Comparison of ENCODE assay signal across 8 cellular contexts in the genomic region with DNA sequence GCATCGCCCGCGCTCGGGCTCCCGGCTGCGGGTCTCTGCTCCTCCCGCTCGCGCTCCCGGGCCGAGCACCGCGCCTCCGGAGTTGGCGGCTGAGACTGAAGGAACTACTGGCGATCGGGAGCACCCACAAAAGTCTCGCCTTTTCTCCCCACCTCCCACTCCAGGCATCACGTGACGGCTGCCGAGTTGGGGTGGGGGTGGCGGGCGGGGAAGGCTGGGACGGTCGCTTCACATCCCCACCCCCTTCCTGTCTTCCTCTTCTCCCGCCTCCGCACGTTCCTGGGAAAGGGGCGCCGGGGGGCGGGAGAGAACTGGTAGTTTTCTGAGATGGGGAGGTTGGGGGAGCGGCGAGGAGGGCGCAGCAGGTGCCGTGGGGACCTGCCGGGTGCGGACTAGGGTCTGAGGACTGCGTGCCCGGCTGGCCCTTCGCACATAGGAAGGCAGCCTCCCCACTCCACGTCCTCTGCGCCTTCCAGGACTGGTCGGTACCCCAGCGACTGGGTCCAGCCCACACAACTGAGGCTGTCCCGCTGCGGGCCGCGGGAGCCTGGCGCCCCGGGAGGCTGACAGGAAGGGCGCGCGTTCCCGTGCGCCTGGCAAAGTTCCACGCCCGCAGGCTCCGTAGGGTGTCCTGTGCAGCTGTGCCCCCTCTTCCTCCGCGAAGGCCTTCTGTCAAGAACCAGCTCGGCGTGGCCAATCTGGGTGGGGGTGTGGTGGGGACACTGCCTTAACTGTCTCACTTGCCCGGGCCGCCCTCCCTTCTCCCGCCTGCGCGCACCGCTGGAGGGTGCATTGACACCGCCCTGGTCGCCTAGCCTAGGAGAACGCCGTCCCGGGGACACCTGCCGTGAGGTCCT. TPM values are rescaled to one million over a fixed set of nuclear protein-coding genes. Genes with fewer than 3 reads are reported as not detected.
DNase-seq lines count a peak whose midpoint lies in the region; ATAC-seq and TF ChIP-seq lines count a peak whose summit lies in the region.

A gene with protein sequence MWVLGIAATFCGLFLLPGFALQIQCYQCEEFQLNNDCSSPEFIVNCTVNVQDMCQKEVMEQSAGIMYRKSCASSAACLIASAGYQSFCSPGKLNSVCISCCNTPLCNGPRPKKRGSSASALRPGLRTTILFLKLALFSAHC (minus strand): TSS at position 102 of the 857 bp plus-strand sequence. CDS start 273 bp downstream, outside the sequence.

- H3K27ac ChIP-seq in mesendoderm (ENCODE audit: low read depth, low read length): peak within 1 kb of the TSS; percentile 33
- H3K27ac ChIP-seq in uterus: no peak within 1 kb of the TSS

- H3K79me1 ChIP-seq in mesendoderm (ENCODE audit: low read length): no peaks in the 10 kb centered on the region

- H3K36me3 ChIP-seq in mesendoderm (ENCODE audit: control insufficient read depth, insufficient read depth, low read length) (no peaks in the 10 kb centered on the region), uterus (no peaks in the 10 kb centered on the region)

- H2BK120ac ChIP-seq in mesendoderm (ENCODE audit: low read depth, low read length): no peak within 1 kb of the TSS

- H3K4me1 ChIP-seq in mesendoderm (ENCODE audit: control insufficient read depth, low read depth, low read length): peaks cover 11% of the 10 kb centered on the region
- H3K4me1 ChIP-seq in uterus: peaks cover 0 to 28% of the 10 kb centered on the region in 2 donors

- H3K27me3 ChIP-seq in mesendoderm (ENCODE audit: insufficient read depth, low read length, poor library complexity) (no peaks in the 10 kb centered on the region), uterus (peaks cover 10 to 15% of the 10 kb centered on the region in 2 donors)

- no peaks in the 10 kb centered on the region for H3K9me3 ChIP-seq in uterus

- no peak for TF ChIP-seq POLR2A in uterus (IDR thresholded peaks at IDR 0.05)

- H3K4ac ChIP-seq in mesendoderm (ENCODE audit: low read depth, low read length): no peak within 1 kb of the TSS

- H3K4me3 ChIP-seq in mesendoderm (ENCODE audit: low read length) (peak within 1 kb of the TSS; percentile 40), uterus (peak within 1 kb of the TSS; percentile 23)

- H3K23ac ChIP-seq in mesendoderm (ENCODE audit: low read length): peak within 1 kb of the TSS; percentile 92

- intact Hi-C loops in uterus (cut with DNase I; ENCODE audit: low total_unique reads): no loop called here

- H4K8ac ChIP-seq in mesendoderm (ENCODE audit: low read depth, low read length): no peak within 1 kb of the TSS

- no peak for ATAC-seq in HG03159 (IDR thresholded peaks at IDR 0.05; ENCODE audit: unreplicated experiment)

- DNase-seq in AG20443 (ENCODE audit: low spot score) (peak; percentile 25), NCI-H1105 treated with DMSO at 0.1 percent for 48 hours (lab: John Stamatoyannopoulos, UW) (peak; percentile 50), ecto neural progenitor cell (ENCODE audit: low spot score) (peak; percentile 68), mesendoderm (peak; percentile 76), uterus (no peak), GM19240 (ENCODE audit: insufficient read length, low spot score) (no peak), GF-D8 (lab: John Stamatoyannopoulos, UW) (no peak)

- peak within 1 kb of the TSS; percentile 19 for H3K18ac ChIP-seq in mesendoderm (ENCODE audit: low read length)

- peak within 1 kb of the TSS; percentile 84 for H3K56ac ChIP-seq in mesendoderm (ENCODE audit: low read length)

- H2AK5ac ChIP-seq in mesendoderm (ENCODE audit: low read length): no peak within 1 kb of the TSS

- no peaks in the 10 kb centered on the region for H3K79me2 ChIP-seq in mesendoderm (ENCODE audit: control insufficient read depth, insufficient read depth, low read length)

- no peak within 1 kb of the TSS for H2BK15ac ChIP-seq in mesendoderm (replicated peaks; ENCODE audit: low read depth)

- peak within 1 kb of the TSS; percentile 90 for H3K4me2 ChIP-seq in mesendoderm (ENCODE audit: low read length)

- TF ChIP-seq CTCF in uterus (IDR thresholded peaks at IDR 0.05): no peak

- no CpG with 5 or more reads among the region's 74 CpGs for WGBS in mesendoderm (ENCODE audit: extremely low coverage, insufficient coverage, low lambda C conversion rate)

- H3K9ac ChIP-seq in mesendoderm (ENCODE audit: low read length): peak within 1 kb of the TSS; percentile 65

- H2BK5ac ChIP-seq in mesendoderm (ENCODE audit: low read length): no peak within 1 kb of the TSS

- H4K5ac ChIP-seq in mesendoderm (ENCODE audit: low read length): no peak within 1 kb of the TSS

RNA-seq across cellular contexts. Expression of the gene that starts here (rescaled TPM):
- 19.4 TPM for polyA plus RNA-seq in mesendoderm (2013, experiment 1 of 2)
- polyA plus RNA-seq in mesendoderm (2013, experiment 2 of 2): 20.3 TPM
- 1 to 10 TPM in 1 of 4 donors, under 1 TPM in 1, not detected in 2; 0.55 to 7.1 TPM for total RNA-seq in uterus

Comparison
In these comparisons a context has a peak if more than half of its experiments do, and no peak if none do; other contexts are left out.
1. DNase-seq: peak in AG20443 (single experiment), NCI-H1105 treated with DMSO at 0.1 percent for 48 hours (single experiment), ecto neural progenitor cell (single experiment) and mesendoderm (single experiment); none in uterus (0 of 2), GM19240 (single experiment) and GF-D8 (single experiment).